20 cellular contexts compared by ENCODE assay signal in the genomic region with DNA sequence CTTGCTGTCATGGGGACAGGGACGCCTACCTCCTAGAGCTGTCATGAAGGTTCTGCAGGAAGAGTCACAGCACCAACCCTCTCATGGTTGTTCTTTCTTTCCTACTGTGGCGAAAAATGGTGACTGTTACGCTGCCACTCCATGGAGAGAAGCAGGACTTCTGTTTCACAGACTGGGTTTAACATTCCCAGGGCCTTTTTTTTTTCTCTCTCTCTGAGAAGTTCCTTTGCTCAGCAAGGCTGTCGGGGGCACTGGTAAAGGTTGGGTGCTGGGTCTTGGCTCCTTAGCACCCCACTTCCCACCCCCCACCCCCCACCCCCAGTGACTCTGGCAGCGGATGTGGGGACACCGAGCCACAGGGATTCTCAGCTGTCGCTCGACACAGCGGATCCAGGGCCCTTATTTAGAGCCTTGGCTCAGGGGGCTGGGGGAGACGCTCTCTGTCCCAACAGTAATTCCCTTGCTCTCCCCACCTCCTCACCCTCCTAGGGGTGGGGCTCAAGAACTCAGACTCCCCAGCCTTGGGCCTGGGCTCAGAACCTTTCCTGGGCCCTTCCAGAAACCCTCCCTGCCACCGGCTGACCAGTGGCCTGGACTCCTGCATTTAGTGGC. TPM values are rescaled to one million over a fixed set of nuclear protein-coding genes. Genes with fewer than 3 reads are reported as not detected.
A peak's percentile ranks its signal among the peaks of the same experiment; 100 is the strongest.
DNase-seq lines count a peak whose midpoint lies in the region; ATAC-seq and TF ChIP-seq lines count a peak whose summit lies in the region.
"Had no signal": no experiment of that assay in that cellular context is flagged by ENCODE, and none has a peak within 500 bp of the region (broad histone marks: within the 10 kb centered on the region; RNA-seq: fewer than 3 reads in every experiment).

No MANE protein-coding gene starts in this region.

- H3K27ac ChIP-seq in muscle layer of colon (ENCODE audit: low read depth, low read length) (peak overlapping the region; percentile 73), thyroid gland (no peak overlapping the region)
- H3K27ac ChIP-seq: HL-60, KMS-11, neutrophil, spleen had no signal

- no peaks in the 10 kb centered on the region for H3K9me3 Mint-ChIP-seq in dendritic cell treated with granulocyte-macrophage colony-stimulating factor and Interleukin-4, amounts not matched to agents 40 ng/mL and 50 ng/mL, for 4 days
- H3K9me3 Mint-ChIP-seq in stimulated activated naive B cell treated with anti-CD40 and anti-IgM and Interleukin-4, amounts not matched to agents 10 μg/mL and 1 μg/mL and 100 μg/mL, for 72 hours = peaks cover 0 to 4% of the 10 kb centered on the region in 2 donors
- H3K9me3 Mint-ChIP-seq in immature natural killer cell = no peaks in the 10 kb centered on the region
- H3K9me3 Mint-ChIP-seq: stimulated activated naive CD8-positive, alpha-beta T cell treated with anti-CD3 and anti-CD28 coated beads, Interleukin-15, Interleukin-2, amounts not matched to agents 100 ng/mL and 50 ng/mL, for 24 hours had no signal

- WGBS in thyroid gland, 2 donors = 95 to 97% methylated on average over 10 to 11 of the region's 11 CpGs

- intact Hi-C loops in dendritic cell treated with granulocyte-macrophage colony-stimulating factor and Interleukin-4, amounts not matched to agents 40 ng/mL and 50 ng/mL, for 4 days (cut with micrococcal nuclease) = no loop called here
- intact Hi-C loops in thyroid gland (cut with DNase I) = no loop called here

- H3K4me1 Mint-ChIP-seq in dendritic cell treated with granulocyte-macrophage colony-stimulating factor and Interleukin-4, amounts not matched to agents 40 ng/mL and 50 ng/mL, for 4 days (ENCODE audit: low read depth) = peaks cover 33% of the 10 kb centered on the region
- peaks cover 4 to 9% of the 10 kb centered on the region in 2 donors for H3K4me1 Mint-ChIP-seq in stimulated activated naive B cell treated with anti-CD40 and anti-IgM and Interleukin-4, amounts not matched to agents 10 μg/mL and 1 μg/mL and 100 μg/mL, for 72 hours
- peaks cover 0 to 2% of the 10 kb centered on the region in 2 donors for H3K4me1 Mint-ChIP-seq in immature natural killer cell

- peaks cover 55% of the 10 kb centered on the region for H3K4me1 ChIP-seq in muscle layer of colon (ENCODE audit: insufficient read depth, low read length)
- peaks cover 4 to 41% of the 10 kb centered on the region in 2 donors for H3K4me1 ChIP-seq in thyroid gland

- DNase-seq in LHCN-M2 (ENCODE audit: low read depth) (peak; percentile 52), immature natural killer cell (no peak), amniotic stem cell (lab: John Stamatoyannopoulos, UW) (no peak), thyroid gland (no peak), AG08396 (ENCODE audit: low spot score) (no peak)
- no peak for DNase-seq in stimulated activated naive B cell treated with anti-CD40 and anti-IgM and Interleukin-4, amounts not matched to agents 10 μg/mL and 1 μg/mL and 100 μg/mL, for 72 hours
- DNase-seq: activated gamma-delta T cell treated with Interleukin-2 at 50 U/mL for 16 hours, dorsolateral prefrontal cortex, NCI-H1105 treated with DMSO at 0.1 percent for 48 hours, NCI-H2171, spleen, T-helper 17 cell had no signal

- H3K9ac ChIP-seq in muscle layer of colon (ENCODE audit: low read length) = no peak overlapping the region
- H3K9ac ChIP-seq: KMS-11 had no signal

- H3K4me3 ChIP-seq in muscle layer of colon (ENCODE audit: low read depth in 1 of 2, low read length in 2 of 2) (no peak overlapping the region), thyroid gland (replicated peaks in 1 of 3) (no peak overlapping the region)
- H3K4me3 ChIP-seq: dorsolateral prefrontal cortex, spleen had no signal

- no peak overlapping the region for H3K4me3 Mint-ChIP-seq in dendritic cell treated with granulocyte-macrophage colony-stimulating factor and Interleukin-4, amounts not matched to agents 40 ng/mL and 50 ng/mL, for 4 days
- H3K4me3 Mint-ChIP-seq in stimulated activated naive B cell treated with anti-CD40 and anti-IgM and Interleukin-4, amounts not matched to agents 10 μg/mL and 1 μg/mL and 100 μg/mL, for 72 hours = no peak overlapping the region
- no peak overlapping the region for H3K4me3 Mint-ChIP-seq in immature natural killer cell
- H3K4me3 Mint-ChIP-seq: B cell; stimulated activated naive CD8-positive, alpha-beta T cell treated with anti-CD3 and anti-CD28 coated beads, Interleukin-15, Interleukin-2, amounts not matched to agents 100 ng/mL and 50 ng/mL, for 24 hours; T-helper 17 cell had no signal

- no peaks in the 10 kb centered on the region for H3K27me3 ChIP-seq in muscle layer of colon (ENCODE audit: control insufficient read depth in 1 of 2, insufficient read depth in 2 of 2, low read length in 2 of 2)
- no peaks in the 10 kb centered on the region for H3K27me3 ChIP-seq in thyroid gland
- H3K27me3 ChIP-seq: dorsolateral prefrontal cortex, spleen had no signal

- H3K36me3 Mint-ChIP-seq in dendritic cell treated with granulocyte-macrophage colony-stimulating factor and Interleukin-4, amounts not matched to agents 40 ng/mL and 50 ng/mL, for 4 days (ENCODE audit: low read depth) = no peaks in the 10 kb centered on the region
- peaks cover 0 to 2% of the 10 kb centered on the region in 2 donors for H3K36me3 Mint-ChIP-seq in stimulated activated naive B cell treated with anti-CD40 and anti-IgM and Interleukin-4, amounts not matched to agents 10 μg/mL and 1 μg/mL and 100 μg/mL, for 72 hours
- no peaks in the 10 kb centered on the region for H3K36me3 Mint-ChIP-seq in immature natural killer cell

- no peak for ATAC-seq in stimulated activated naive B cell treated with anti-CD40 and anti-IgM and Interleukin-4, amounts not matched to agents 10 μg/mL and 1 μg/mL and 100 μg/mL, for 72 hours (replicated peaks)
- ATAC-seq: activated CD4-positive, CD25-positive, alpha-beta regulatory T cell treated with anti-CD3 and anti-CD28 coated beads, Interleukin-2, amount 50 U/mL, for 24 hours; T-helper 17 cell had no signal

- peak overlapping the region; percentile 50 for H3K27ac Mint-ChIP-seq in dendritic cell treated with granulocyte-macrophage colony-stimulating factor and Interleukin-4, amounts not matched to agents 40 ng/mL and 50 ng/mL, for 4 days
- peak overlapping the region; percentile 75 for H3K27ac Mint-ChIP-seq in stimulated activated naive B cell treated with anti-CD40 and anti-IgM and Interleukin-4, amounts not matched to agents 10 μg/mL and 1 μg/mL and 100 μg/mL, for 72 hours
- H3K27ac Mint-ChIP-seq in immature natural killer cell = no peak overlapping the region
- H3K27ac Mint-ChIP-seq: B cell; stimulated activated naive CD8-positive, alpha-beta T cell treated with anti-CD3 and anti-CD28 coated beads, Interleukin-15, Interleukin-2, amounts not matched to agents 100 ng/mL and 50 ng/mL, for 24 hours; T-helper 17 cell had no signal

- peaks cover 4% of the 10 kb centered on the region for H3K27me3 Mint-ChIP-seq in dendritic cell treated with granulocyte-macrophage colony-stimulating factor and Interleukin-4, amounts not matched to agents 40 ng/mL and 50 ng/mL, for 4 days
- no peaks in the 10 kb centered on the region for H3K27me3 Mint-ChIP-seq in stimulated activated naive B cell treated with anti-CD40 and anti-IgM and Interleukin-4, amounts not matched to agents 10 μg/mL and 1 μg/mL and 100 μg/mL, for 72 hours
- peaks cover 5 to 9% (median 5%) of the 10 kb centered on the region in 3 donors for H3K27me3 Mint-ChIP-seq in immature natural killer cell (ENCODE audit: low read depth in 3 of 3)
- H3K27me3 Mint-ChIP-seq: B cell; stimulated activated naive CD8-positive, alpha-beta T cell treated with anti-CD3 and anti-CD28 coated beads, Interleukin-15, Interleukin-2, amounts not matched to agents 100 ng/mL and 50 ng/mL, for 24 hours; T-helper 17 cell had no signal

- H3K36me3 ChIP-seq in muscle layer of colon (ENCODE audit: insufficient read depth, low read length) = no peaks in the 10 kb centered on the region
- H3K36me3 ChIP-seq in thyroid gland = no peaks in the 10 kb centered on the region
- H3K36me3 ChIP-seq: neutrophil, spleen had no signal

- H3K9me3 ChIP-seq in muscle layer of colon (ENCODE audit: low read length) (no peaks in the 10 kb centered on the region), thyroid gland (no peaks in the 10 kb centered on the region)
- H3K9me3 ChIP-seq: neutrophil, spleen had no signal

- TF ChIP-seq CTCF in thyroid gland (IDR thresholded peaks at IDR 0.05) = no peak

- TF ChIP-seq POLR2A in thyroid gland (IDR thresholded peaks at IDR 0.05) = no peak

RNA-seq across cellular contexts. Expression of a gene that starts 34.4 kb away (rescaled TPM):
- total RNA-seq in LHCN-M2 (2014; rRNA removed) = 87.6 and 101 TPM in 2 replicates
- polyA plus RNA-seq in LHCN-M2 (2012) = 74.1 TPM
- 1,000 to 10,000 TPM in 1 of 3 donors, 100 to 1,000 TPM in 2; 548 to 1,082 (median 887) TPM for polyA plus RNA-seq in immature natural killer cell
- 1,000 to 10,000 TPM in 1 of 4 donors, 100 to 1,000 TPM in 3; 613 to 1,025 (median 690) TPM for total RNA-seq in thyroid gland

Comparison
In these comparisons a context has a peak if more than half of its experiments do, and no peak if none do; other contexts are left out.
1. H3K27ac Mint-ChIP-seq: peak in dendritic cell treated with granulocyte-macrophage colony-stimulating factor and Interleukin-4, amounts not matched to agents 40 ng/mL and 50 ng/mL, for 4 days (single experiment) and stimulated activated naive B cell treated with anti-CD40 and anti-IgM and Interleukin-4, amounts not matched to agents 10 μg/mL and 1 μg/mL and 100 μg/mL, for 72 hours (single experiment); none in immature natural killer cell (0 of 6).